Comparison of ENCODE assay signal across 9 cellular contexts in the genomic region with DNA sequence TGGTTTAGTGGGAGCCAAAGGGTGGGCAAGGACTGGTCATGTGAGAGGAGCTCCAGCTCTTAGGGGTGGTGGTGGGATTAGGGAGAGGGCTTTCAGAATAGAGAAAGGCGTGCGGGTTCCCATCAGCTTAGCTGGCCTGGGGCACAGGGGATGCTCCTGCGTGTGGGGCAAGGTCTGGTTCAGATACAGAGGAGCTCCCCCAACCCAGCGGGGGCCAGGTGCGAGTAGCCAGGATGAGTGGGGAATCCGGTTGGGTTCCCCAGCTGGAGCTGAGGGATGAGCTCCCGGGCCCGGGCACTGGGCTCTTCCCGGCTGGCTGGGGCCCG. TPM values are rescaled to one million over a fixed set of nuclear protein-coding genes. Genes with fewer than 3 reads are reported as not detected.
DNase-seq lines count a peak whose midpoint lies in the region; ATAC-seq, FAIRE-seq and TF ChIP-seq lines count a peak whose summit lies in the region.
"Had no signal": no experiment of that assay in that cellular context is flagged by ENCODE, and none has a peak within 500 bp of the region (broad histone marks: within the 10 kb centered on the region; RNA-seq: fewer than 3 reads in every experiment).

No MANE protein-coding gene starts in this region.

- H3K27ac Mint-ChIP-seq in T-cell, result peak overlapping the region; percentile 89 to 93

- intact Hi-C loops in left ventricle myocardium inferior (cut with micrococcal nuclease) (no loop called here), Right ventricle myocardium inferior (cut with DNase I) (loop anchor here (2.0 to 5.0 kb wide), 2 partner anchors 26 to 66 kb away; a partner anchor contains a TSS)

- POLR2A ChIA-PET in T-cell (lab: Charles Lee), result interaction anchor here (0.6 to 1.3 kb wide), 2 partner anchors 32 to 145 kb away, joined by 3 to 4 read pairs; no protein-coding TSS in a partner anchor

- no peaks in the 10 kb centered on the region for H3K36me3 ChIP-seq in left ventricle myocardium inferior

- H3K4me1 ChIP-seq in left ventricle myocardium inferior, result peaks cover 47% of the 10 kb centered on the region

- H3K9me3 Mint-ChIP-seq in T-cell, result no peaks in the 10 kb centered on the region

- H3K4me1 Mint-ChIP-seq in T-cell, result peaks cover 32 to 44% (median 36%) of the 10 kb centered on the region in 3 donors

- H3K27ac ChIP-seq in left ventricle myocardium inferior (replicated peaks) (peak overlapping the region; percentile 95), skin epidermis (peak overlapping the region; percentile 87 to 99 (median 96))

- DNase-seq in left ventricle myocardium inferior (no peak), Right ventricle myocardium inferior (ENCODE audit: missing footprints) (no peak), T-cell (peak in 1 of 34 experiments; percentile 16), fibroblast of villous mesenchyme (ENCODE audit: low read depth) (no peak), SW480 (ENCODE audit: low spot score) (no peak), T1000 (lab: John Stamatoyannopoulos, UW) (no peak), GM19239 (ENCODE audit: insufficient read length, low spot score) (no peak)

- no peaks in the 10 kb centered on the region for H3K9me3 ChIP-seq in left ventricle myocardium inferior (replicated peaks)

- H3K4me3 Mint-ChIP-seq in T-cell, result peak overlapping the region; percentile 83 to 88 (median 87)

- no peak for ATAC-seq in Right ventricle myocardium inferior
- ATAC-seq in T-cell (replicated peaks in 1 of 4), result peak in 2 of 4 experiments; percentile 4 to 6

- FAIRE-seq in GM19239 (lab: Jason Lieb, UNC), result no peak
- FAIRE-seq: endometrium had no signal

- H3K27me3 ChIP-seq in left ventricle myocardium inferior (ENCODE audit: low read depth), result no peaks in the 10 kb centered on the region

- no peaks in the 10 kb centered on the region for H3K27me3 Mint-ChIP-seq in T-cell

- CTCF ChIA-PET in T-cell (lab: Charles Lee), result interaction anchor here in 1 of 2 donors (0.5 to 1.5 kb wide), 3 partner anchors 13 to 67 kb away, joined by 3 to 10 read pairs (median 7); a partner anchor contains a TSS

- no peaks in the 10 kb centered on the region for H3K36me3 Mint-ChIP-seq in T-cell

- TF ChIP-seq CTCF in left ventricle myocardium inferior (IDR thresholded peaks at IDR 0.05; ENCODE audit: borderline replicate concordance), result no peak
- no peak for TF ChIP-seq CTCF in fibroblast of villous mesenchyme (IDR thresholded peaks at IDR 0.05; ENCODE audit: insufficient read depth, low read depth, low read length)

- H3K4me3 ChIP-seq in left ventricle myocardium inferior, result peak overlapping the region; percentile 83
- peak overlapping the region; percentile 67 for H3K4me3 ChIP-seq in fibroblast of villous mesenchyme (ENCODE audit: low read depth, low read length)
- peak overlapping the region; percentile 62 to 98 (median 82) for H3K4me3 ChIP-seq in skin epidermis

RNA-seq across cellular contexts. Expression of a gene that starts 0.6 kb away (rescaled TPM):
- total RNA-seq in left ventricle myocardium inferior (87.5 TPM), Right ventricle myocardium inferior (85.3 TPM), T-cell (100 to 1,000 TPM in 3 of 5 donors, 10 to 100 TPM in 2; 59.9 to 113 (median 106) TPM), fibroblast of villous mesenchyme (18.4 and 18.6 TPM in 2 replicates)

RNA-seq across cellular contexts. Expression of a gene that starts 13.3 kb away (rescaled TPM):
- 1.4 TPM for total RNA-seq in left ventricle myocardium inferior
- 1.1 TPM for total RNA-seq in Right ventricle myocardium inferior
- total RNA-seq in T-cell, result 10 to 100 TPM in 2 of 5 donors, 1 to 10 TPM in 3; 3.5 to 16.0 (median 5.6) TPM
- not detected in 2 replicates for total RNA-seq in fibroblast of villous mesenchyme

RNA-seq across cellular contexts. Expression of a gene that starts 14.4 kb away (rescaled TPM):
- 55.3 TPM for total RNA-seq in left ventricle myocardium inferior
- 57.4 TPM for total RNA-seq in Right ventricle myocardium inferior
- 100 to 1,000 TPM; 114 to 168 (median 154) TPM for total RNA-seq in T-cell
- 42.7 and 55.1 TPM in 2 replicates for total RNA-seq in fibroblast of villous mesenchyme

RNA-seq across cellular contexts. Expression of a gene that starts 15.9 kb away (rescaled TPM):
- total RNA-seq in left ventricle myocardium inferior (not detected), Right ventricle myocardium inferior (not detected), T-cell (under 1 TPM in 1 of 5 donors, not detected in 4; 0.19 TPM), fibroblast of villous mesenchyme (not detected in 2 replicates)

RNA-seq across cellular contexts. Expression of a gene that starts 25.2 kb away (rescaled TPM):
- total RNA-seq in left ventricle myocardium inferior (25.5 TPM), Right ventricle myocardium inferior (26.6 TPM), T-cell (10 to 100 TPM; 23.0 to 39.4 (median 30.4) TPM), fibroblast of villous mesenchyme (85.5 and 102 TPM in 2 replicates)
